In genomic region chr5:96726802-96727201, GRCh38 we compare ENCODE assay signal across 18 cellular contexts.
DNase-seq lines count a peak whose midpoint lies in the region; ATAC-seq and TF ChIP-seq lines count a peak whose summit lies in the region.
"Had no signal": no experiment of that assay in that cellular context is flagged by ENCODE, and none has a peak within 500 bp of the region (broad histone marks: within the 10 kb centered on the region; RNA-seq: fewer than 3 reads in every experiment).

No MANE protein-coding gene starts in this region.

- H3K27ac ChIP-seq in HEK293 (ENCODE audit: extremely low read depth, low read depth, low read length): no peak overlapping the region
- H3K27ac ChIP-seq: testis had no signal

- no peak for ATAC-seq in activated T-helper 17 cell treated with anti-CD3 and anti-CD28 coated beads, Interleukin-2, amount 50 U/mL, for 72 hours (replicated peaks)
- ATAC-seq in left ventricle myocardium superior (peak; percentile 69), GM21381 (IDR thresholded peaks at IDR 0.05; ENCODE audit: unreplicated experiment) (no peak)
- no peak for ATAC-seq in stimulated activated memory B cell treated with anti-CD40 and anti-IgM and Interleukin-4, amounts not matched to agents 10 μg/mL and 1 μg/mL and 100 μg/mL, for 72 hours
- ATAC-seq: GM12878 had no signal

- no peaks in the 10 kb centered on the region for H3K27me3 Mint-ChIP-seq in activated T-helper 17 cell treated with anti-CD3 and anti-CD28 coated beads, Interleukin-2, amount 50 U/mL, for 72 hours
- no peaks in the 10 kb centered on the region for H3K27me3 Mint-ChIP-seq in stimulated activated memory B cell treated with anti-CD40 and anti-IgM and Interleukin-4, amounts not matched to agents 10 μg/mL and 1 μg/mL and 100 μg/mL, for 72 hours
- H3K27me3 Mint-ChIP-seq: activated CD4-positive, alpha-beta T cell treated with anti-CD3 and anti-CD28 coated beads, Interleukin-2, amount 10 ng/mL, durations not matched to agents 7 days and 5 days had no signal

- H3K4me1 Mint-ChIP-seq in activated T-helper 17 cell treated with anti-CD3 and anti-CD28 coated beads, Interleukin-2, amount 50 U/mL, for 72 hours: no peaks in the 10 kb centered on the region
- no peaks in the 10 kb centered on the region for H3K4me1 Mint-ChIP-seq in stimulated activated memory B cell treated with anti-CD40 and anti-IgM and Interleukin-4, amounts not matched to agents 10 μg/mL and 1 μg/mL and 100 μg/mL, for 72 hours

- no peak overlapping the region for H3K4me3 ChIP-seq in HEK293 (ENCODE audit: low read depth, low read length)
- H3K4me3 ChIP-seq: GM12878, testis had no signal

- no peaks in the 10 kb centered on the region for H3K4me1 ChIP-seq in HEK293 (ENCODE audit: control insufficient read depth, insufficient read depth, low read length)
- H3K4me1 ChIP-seq: testis had no signal

- peaks cover 73% of the 10 kb centered on the region for H3K36me3 Mint-ChIP-seq in activated T-helper 17 cell treated with anti-CD3 and anti-CD28 coated beads, Interleukin-2, amount 50 U/mL, for 72 hours (ENCODE audit: low read depth)
- peaks cover 33% of the 10 kb centered on the region for H3K36me3 Mint-ChIP-seq in stimulated activated memory B cell treated with anti-CD40 and anti-IgM and Interleukin-4, amounts not matched to agents 10 μg/mL and 1 μg/mL and 100 μg/mL, for 72 hours

- intact Hi-C loops in left ventricle myocardium superior (cut with micrococcal nuclease): no loop called here

- no peaks in the 10 kb centered on the region for H3K9me3 Mint-ChIP-seq in activated T-helper 17 cell treated with anti-CD3 and anti-CD28 coated beads, Interleukin-2, amount 50 U/mL, for 72 hours
- H3K9me3 Mint-ChIP-seq in stimulated activated memory B cell treated with anti-CD40 and anti-IgM and Interleukin-4, amounts not matched to agents 10 μg/mL and 1 μg/mL and 100 μg/mL, for 72 hours: no peaks in the 10 kb centered on the region
- H3K9me3 Mint-ChIP-seq: activated CD4-positive, alpha-beta T cell treated with anti-CD3 and anti-CD28 coated beads, Interleukin-2, amount 10 ng/mL, durations not matched to agents 7 days and 5 days had no signal

- peak overlapping the region; percentile 32 for H3K27ac Mint-ChIP-seq in activated T-helper 17 cell treated with anti-CD3 and anti-CD28 coated beads, Interleukin-2, amount 50 U/mL, for 72 hours
- H3K27ac Mint-ChIP-seq in stimulated activated memory B cell treated with anti-CD40 and anti-IgM and Interleukin-4, amounts not matched to agents 10 μg/mL and 1 μg/mL and 100 μg/mL, for 72 hours: no peak overlapping the region
- H3K27ac Mint-ChIP-seq: activated CD4-positive, alpha-beta T cell treated with anti-CD3 and anti-CD28 coated beads, Interleukin-2, amount 10 ng/mL, durations not matched to agents 7 days and 5 days had no signal

- no peaks in the 10 kb centered on the region for H3K9me3 ChIP-seq in HEK293 (ENCODE audit: control insufficient read depth, insufficient read depth, low read depth, low read length)
- H3K9me3 ChIP-seq: testis had no signal

- DNase-seq in COR-L47 (lab: John Stamatoyannopoulos, UW) (peak; percentile 59), left ventricle myocardium superior (no peak)
- no peak for DNase-seq in stimulated activated naive CD4-positive, alpha-beta T cell treated with Interleukin-2 at 50 U/mL for 16 hours (lab: John Stamatoyannopoulos, UW)
- DNase-seq: activated CD4-positive, alpha-beta T cell treated with anti-CD3 and anti-CD28 coated beads, Interleukin-2, amount 10 ng/mL, durations not matched to agents 7 days and 5 days; activated CD8-positive, alpha-beta memory T cell treated with anti-CD3 and anti-CD28 coated beads, Interleukin-2, amount 50 U/mL, for 48 hours; GF-D8; hypothalamus; kidney glomerular epithelial cell; midbrain; NCI-H2029 treated with DMSO at 0.1 percent for 48 hours; RPMI8226; stimulated activated CD4-positive, alpha-beta T cell treated with anti-CD3 and anti-CD28 coated beads, Interleukin-12 subunit alpha, Interleukin-12 subunit beta, amount 100 ng/mL, for 4 hours; testis had no signal

- TF ChIP-seq CTCF in HEK293 (tag by site-specific recombination; IDR thresholded peaks at IDR 0.05): no peak

- CTCF ChIA-PET in HEK293 (lab: Yijun Ruan, JAX): interaction anchor here (0.9 to 1.7 kb wide), 2 partner anchors 10 to 112 kb away, joined by 4 read pairs; no protein-coding TSS in a partner anchor

- no peak overlapping the region for H3K4me3 Mint-ChIP-seq in activated T-helper 17 cell treated with anti-CD3 and anti-CD28 coated beads, Interleukin-2, amount 50 U/mL, for 72 hours
- no peak overlapping the region for H3K4me3 Mint-ChIP-seq in stimulated activated memory B cell treated with anti-CD40 and anti-IgM and Interleukin-4, amounts not matched to agents 10 μg/mL and 1 μg/mL and 100 μg/mL, for 72 hours
- H3K4me3 Mint-ChIP-seq: activated CD4-positive, alpha-beta T cell treated with anti-CD3 and anti-CD28 coated beads, Interleukin-2, amount 10 ng/mL, durations not matched to agents 7 days and 5 days had no signal

- POLR2A ChIA-PET in HEK293 (lab: Yijun Ruan, JAX): no interaction called here

- peaks cover 3 to 25% of the 10 kb centered on the region in 2 experiments; a peak in 2 of 3 replicates for H3K36me3 ChIP-seq in HEK293 (ENCODE audit: control insufficient read depth in 2 of 2, insufficient read depth in 1 of 2, low read length in 2 of 2)

TF ChIP-seq in HEK293, 187 proteins besides CTCF, POLR2A, EP300 and RAD21:
- TF ChIP-seq ZNF660 (tag by site-specific recombination; IDR thresholded peaks at IDR 0.05) (peak; percentile 57; the same call in 1 of the 2 replicates), HOXC10 (CRISPR knock-in tag; IDR thresholded peaks at IDR 0.05) (no peak), ZNF837 (tag by site-specific recombination; IDR thresholded peaks at IDR 0.05) (no peak), ZNF692 (tag by site-specific recombination; IDR thresholded peaks at IDR 0.05) (0 out of 2 replicates have a peak, but pooled peaks have one; percentile 35), ZIC2 (tag by site-specific recombination; IDR thresholded peaks at IDR 0.05) (0 out of 2 replicates have a peak, but pooled peaks have one; percentile 23), PRDM6 (tag by site-specific recombination; IDR thresholded peaks at IDR 0.05) (peak; percentile 13; the same call in 1 of the 2 replicates), ZNF626 (tag by site-specific recombination; IDR thresholded peaks at IDR 0.05) (no peak), ZEB2 (tag by site-specific recombination; IDR thresholded peaks at IDR 0.05) (0 out of 2 replicates have a peak, but pooled peaks have one; percentile 30)
